20 cellular contexts compared by ENCODE assay signal in genomic region chr1:70487471-70487840, GRCh38.
DNase-seq lines count a peak whose midpoint lies in the region; ATAC-seq and TF ChIP-seq lines count a peak whose summit lies in the region.
"Had no signal": no experiment of that assay in that cellular context is flagged by ENCODE, and none has a peak within 500 bp of the region (broad histone marks: within the 10 kb centered on the region; RNA-seq: fewer than 3 reads in every experiment).

No MANE protein-coding gene starts in this region.

- intact Hi-C loops in Panc1 (cut with micrococcal nuclease; ENCODE audit: unreplicated experiment) = no loop called here

- no peak for TF ChIP-seq CTCF in Panc1 (IDR thresholded peaks at IDR 0.05)
- TF ChIP-seq CTCF in retinal pigment epithelial cell (conservative IDR thresholded peaks at IDR 0.05; ENCODE audit: low read depth, low read length) = peak; percentile 3
- no peak for TF ChIP-seq CTCF in chondrocyte (IDR thresholded peaks at IDR 0.05)

- H3K27ac ChIP-seq in Panc1 (ENCODE audit: low read length) (no peak overlapping the region), epithelial cell of prostate (peak overlapping the region; percentile 42)
- H3K27ac ChIP-seq: coronary artery, heart right ventricle, testis had no signal

- POLR2A ChIA-PET in Panc1 (lab: Charles Lee) = no interaction called here

- no peak overlapping the region for H3K4me3 Mint-ChIP-seq in chondrocyte (ENCODE audit: unreplicated experiment)
- H3K4me3 Mint-ChIP-seq: natural killer cell; stimulated activated memory B cell treated with anti-CD40 and anti-IgM and Interleukin-4, amounts not matched to agents 10 μg/mL and 1 μg/mL and 100 μg/mL, for 72 hours had no signal

- H3K27ac Mint-ChIP-seq in chondrocyte (ENCODE audit: unreplicated experiment) = no peak overlapping the region
- H3K27ac Mint-ChIP-seq: natural killer cell; progenitor cell of endocrine pancreas; stimulated activated memory B cell treated with anti-CD40 and anti-IgM and Interleukin-4, amounts not matched to agents 10 μg/mL and 1 μg/mL and 100 μg/mL, for 72 hours had no signal

- no peaks in the 10 kb centered on the region for H3K36me3 ChIP-seq in Panc1 (ENCODE audit: control insufficient read depth, insufficient read depth, low read length)
- H3K36me3 ChIP-seq: heart right ventricle had no signal

- DNase-seq in Panc1 (ENCODE audit: low read depth, low spot score) (no peak), epithelial cell of prostate (ENCODE audit: low read depth, low spot score) (peak; percentile 16), retinal pigment epithelial cell (ENCODE audit: low read depth) (no peak), SW480 (ENCODE audit: low spot score) (no peak), chondrocyte (ENCODE audit: low spot score) (no peak), SHP77 treated with DMSO at 0.1 percent for 48 hours (lab: John Stamatoyannopoulos, UW) (no peak), NCI-H1092 treated with DMSO at 0.1 percent for 48 hours (lab: John Stamatoyannopoulos, UW) (no peak)
- DNase-seq: activated CD4-positive, alpha-beta T cell treated with anti-CD3 and anti-CD28 coated beads, Interleukin-2, amount 50 U/mL, for 48 hours; activated CD4-positive, CD25-positive, alpha-beta regulatory T cell; activated CD8-positive, alpha-beta memory T cell treated with anti-CD3 and anti-CD28 coated beads, Interleukin-2, amount 50 U/mL, for 48 hours; activated effector memory CD4-positive, alpha-beta T cell treated with anti-CD3 and anti-CD28 coated beads, Interleukin-2, amount 50 U/mL, for 16 hours; natural killer cell; NCI-H1417 treated with DMSO at 0.1 percent for 48 hours; stimulated activated CD4-positive, alpha-beta T cell treated with anti-CD3 and anti-CD28 coated beads, Interleukin-1b, Interleukin-23, amount 100 ng/mL, for 48 hours had no signal

- H3K36me3 Mint-ChIP-seq in chondrocyte (ENCODE audit: low read depth) = peaks cover 2% of the 10 kb centered on the region
- H3K36me3 Mint-ChIP-seq: natural killer cell; stimulated activated memory B cell treated with anti-CD40 and anti-IgM and Interleukin-4, amounts not matched to agents 10 μg/mL and 1 μg/mL and 100 μg/mL, for 72 hours had no signal

- H3K27me3 ChIP-seq in Panc1 (ENCODE audit: control insufficient read depth, insufficient read depth, low read length) = no peaks in the 10 kb centered on the region
- H3K27me3 ChIP-seq: heart right ventricle, testis had no signal

- in situ Hi-C loops in Panc1 (cut with HindIII; ENCODE audit: low pct_unique_long_range_greater_than_20kb, low sequenced_read_pairs) = no loop called here

- no peak overlapping the region for H3K4me3 ChIP-seq in Panc1 (ENCODE audit: low read depth in 2 of 2, low read length in 2 of 2)
- H3K4me3 ChIP-seq in retinal pigment epithelial cell (ENCODE audit: low read length) = no peak overlapping the region
- H3K4me3 ChIP-seq: coronary artery, heart right ventricle, testis had no signal

- H3K27me3 Mint-ChIP-seq in chondrocyte (ENCODE audit: low read depth) = peaks cover 14% of the 10 kb centered on the region
- H3K27me3 Mint-ChIP-seq: progenitor cell of endocrine pancreas had no signal

- no peaks in the 10 kb centered on the region for H3K4me1 ChIP-seq in Panc1 (ENCODE audit: control insufficient read depth, insufficient read depth, low read length)

- ATAC-seq in GM21390 (IDR thresholded peaks at IDR 0.05; ENCODE audit: unreplicated experiment) (peak; percentile 13), Panc1 (peak; percentile 56)
- ATAC-seq: natural killer cell had no signal

- CTCF ChIA-PET in Panc1 (lab: Charles Lee) = no interaction called here

- no peaks in the 10 kb centered on the region for H3K9me3 ChIP-seq in Panc1 (ENCODE audit: control insufficient read depth, insufficient read depth, low read depth, low read length)
- H3K9me3 ChIP-seq: testis had no signal

- no TSS peak for BruUV-seq in Panc1 (replicated peaks; lab: Mats Ljungman, UMichigan)

- peaks cover 10% of the 10 kb centered on the region for H3K4me1 Mint-ChIP-seq in chondrocyte (ENCODE audit: low read depth)
- H3K4me1 Mint-ChIP-seq: natural killer cell; stimulated activated memory B cell treated with anti-CD40 and anti-IgM and Interleukin-4, amounts not matched to agents 10 μg/mL and 1 μg/mL and 100 μg/mL, for 72 hours had no signal

- peaks cover 6% of the 10 kb centered on the region for H3K9me3 Mint-ChIP-seq in chondrocyte (ENCODE audit: low read depth)
- H3K9me3 Mint-ChIP-seq: natural killer cell had no signal
